Comparison of ENCODE assay signal across 19 cellular contexts in genomic region chr7:23230586-23231195, GRCh38. TPM values are rescaled to one million over a fixed set of nuclear protein-coding genes. Genes with fewer than 3 reads are reported as not detected.
DNase-seq lines count a peak whose midpoint lies in the region; ATAC-seq and TF ChIP-seq lines count a peak whose summit lies in the region.
"Had no signal": no experiment of that assay in that cellular context is flagged by ENCODE, and none has a peak within 500 bp of the region (broad histone marks: within the 10 kb centered on the region; RNA-seq: fewer than 3 reads in every experiment).

No MANE protein-coding gene starts in this region.

- no peaks in the 10 kb centered on the region for H3F3A ChIP-seq in PC-9 (ENCODE audit: insufficient read depth, low read depth)

- no peaks in the 10 kb centered on the region for H3K9me2 ChIP-seq in PC-9 (ENCODE audit: insufficient read depth)
- H3K9me2 ChIP-seq in OCI-LY7 (ENCODE audit: insufficient read depth, low read length), result no peaks in the 10 kb centered on the region

- no TSS peak for BruUV-seq in PC-9 (replicated peaks; lab: Mats Ljungman, UMichigan)
- BruUV-seq in OCI-LY7 (replicated peaks; lab: Mats Ljungman, UMichigan), result no TSS peak

- no peaks in the 10 kb centered on the region for H3K79me2 ChIP-seq in PC-9 (ENCODE audit: low read depth)
- no peaks in the 10 kb centered on the region for H3K79me2 ChIP-seq in OCI-LY7 (ENCODE audit: insufficient read depth, low read depth, low read length)

- no peak for TF ChIP-seq CTCF in PC-9 (conservative IDR thresholded peaks at IDR 0.05)
- no peak for TF ChIP-seq CTCF in OCI-LY7 (conservative IDR thresholded peaks at IDR 0.05; ENCODE audit: low read length)

- intact Hi-C loops in PC-9 (cut with micrococcal nuclease; ENCODE audit: unreplicated experiment) (no loop called here), OCI-LY7 (cut with micrococcal nuclease; ENCODE audit: unreplicated experiment) (no loop called here)

- ATAC-seq in GM19452 (IDR thresholded peaks at IDR 0.05; ENCODE audit: unreplicated experiment), result no peak
- ATAC-seq: activated T-cell treated with anti-CD3 and anti-CD28 coated beads, Interleukin-2, amount 50 U/mL, for 4 hours; left colon; natural killer cell treated with Interleukin-12 subunit alpha and Interleukin-12 subunit beta and Interleukin-15 and Interleukin-18, amount 100 ng/mL, for 72 hours had no signal

- H3K9me3 ChIP-seq in PC-9 (ENCODE audit: insufficient read depth, low read depth) (no peaks in the 10 kb centered on the region), OCI-LY7 (ENCODE audit: low read length) (no peaks in the 10 kb centered on the region)
- H3K9me3 ChIP-seq: uterus had no signal

- no peak overlapping the region for H3K4me3 ChIP-seq in PC-9
- no peak overlapping the region for H3K4me3 ChIP-seq in OCI-LY7 (ENCODE audit: low read depth, low read length, poor library complexity, severe bottlenecking)
- H3K4me3 ChIP-seq: uterus had no signal

- peak overlapping the region; percentile 27; the same call in 1 of the 2 replicates for H2AFZ ChIP-seq in PC-9
- H2AFZ ChIP-seq in OCI-LY7 (ENCODE audit: low read length), result no peak overlapping the region

- H3K36me3 ChIP-seq in PC-9 (ENCODE audit: low read depth) (no peaks in the 10 kb centered on the region), OCI-LY7 (ENCODE audit: insufficient read depth, low read length) (no peaks in the 10 kb centered on the region)
- H3K36me3 ChIP-seq: uterus had no signal

- DNase-seq in PC-9 (no peak), caudate nucleus (lab: John Stamatoyannopoulos, UW) (peak in 46 of 61 donors; percentile 8 to 85 (median 52)), medulla oblongata (ENCODE audit: extremely low spot score) (peak; percentile 79), putamen (ENCODE audit: low spot score) (peak; percentile 70), DMS79 treated with DMSO at 0.1 percent for 48 hours (lab: John Stamatoyannopoulos, UW) (no peak), OCI-LY7 (ENCODE audit: low spot score) (no peak)
- DNase-seq: activated CD4-positive, alpha-beta T cell treated with anti-CD3 and anti-CD28 coated beads for 4 hours; activated T-cell treated with anti-CD3 and anti-CD28 coated beads, Interleukin-2, amount 50 U/mL, for 4 hours; Calu3; H7; left colon; NCI-H1092; NCI-H187; NCI-H69; stimulated activated CD4-positive, alpha-beta T cell treated with anti-CD3 and anti-CD28 coated beads, Interleukin-15, amount 100 ng/mL, for 24 hours; uterus had no signal

- no peaks in the 10 kb centered on the region for H3K4me1 ChIP-seq in PC-9 (replicated peaks; ENCODE audit: insufficient read depth)
- H3K4me1 ChIP-seq in OCI-LY7 (ENCODE audit: insufficient read depth, low read length, poor library complexity, severe bottlenecking), result peaks cover 3% of the 10 kb centered on the region
- H3K4me1 ChIP-seq: uterus had no signal

- H4K20me1 ChIP-seq in PC-9 (ENCODE audit: insufficient read depth) (no peaks in the 10 kb centered on the region), OCI-LY7 (ENCODE audit: insufficient read depth, low read length) (no peaks in the 10 kb centered on the region)

- no peak overlapping the region for H3K4me2 ChIP-seq in PC-9
- H3K4me2 ChIP-seq in OCI-LY7 (ENCODE audit: low read length), result no peak overlapping the region

- no peaks in the 10 kb centered on the region for H3K27me3 ChIP-seq in PC-9 (ENCODE audit: insufficient read depth, low read depth)
- H3K27me3 ChIP-seq: uterus had no signal

- no peak overlapping the region for H3K27ac ChIP-seq in PC-9
- peak overlapping the region; percentile 90 for H3K27ac ChIP-seq in caudate nucleus (ENCODE audit: low read depth, low read length)
- no peak overlapping the region for H3K27ac ChIP-seq in OCI-LY7 (ENCODE audit: low read depth, low read length, poor library complexity, severe bottlenecking)
- H3K27ac ChIP-seq: C4-2B, uterus had no signal

- CTCF ChIA-PET in PC-9 (lab: Charles Lee) (no interaction called here), OCI-LY7 (lab: Charles Lee; ENCODE audit: unreplicated experiment) (no interaction called here)

- POLR2A ChIA-PET in PC-9 (lab: Charles Lee; ENCODE audit: unreplicated experiment), result no interaction called here
- POLR2A ChIA-PET in OCI-LY7 (lab: Charles Lee), result no interaction called here

RNA-seq across cellular contexts. Expression of gene GPNMB, which starts 15.9 kb away (rescaled TPM):
- total RNA-seq in PC-9 (2021) (13.3 and 17.4 TPM in 2 replicates), OCI-LY7 (2022) (3.0 and 3.5 TPM in 2 replicates)
- 0.70 and 1.4 TPM in 2 replicates for total RNA-seq in OCI-LY7 (2014; rRNA removed; shearing (Covaris generic))
- total RNA-seq: natural killer cell treated with Interleukin-12 subunit alpha and Interleukin-12 subunit beta and Interleukin-15 and Interleukin-18, amount 100 ng/mL, for 72 hours had no signal

RNA-seq across cellular contexts. Expression of gene NUP42, which starts 48.8 kb away (rescaled TPM):
- 41.3 and 51.3 TPM in 2 replicates for total RNA-seq in PC-9 (2021)
- 103 and 119 TPM in 2 replicates for total RNA-seq in OCI-LY7 (2014; rRNA removed; shearing (Covaris generic))
- total RNA-seq in OCI-LY7 (2022), result 67.2 and 73.4 TPM in 2 replicates

Comparison
In these comparisons a context has a peak if more than half of its experiments do, and no peak if none do; other contexts are left out.
1. DNase-seq: peak in caudate nucleus (46 of 61), medulla oblongata (single experiment) and putamen (single experiment); none in PC-9 (0 of 2), DMS79 treated with DMSO at 0.1 percent for 48 hours (single experiment) and OCI-LY7 (single experiment).